ENCODE assay signal across 26 cellular contexts in genomic region chr7:24113506-24113905, GRCh38.
"Had no signal": no experiment of that assay in that cellular context is flagged by ENCODE, and none has a peak within 500 bp of the region (broad histone marks: within the 10 kb centered on the region; RNA-seq: fewer than 3 reads in every experiment).

No MANE protein-coding gene starts in this region.

- H3K27me3 ChIP-seq: colonic mucosa, esophagus squamous epithelium, foreskin keratinocyte, gastrocnemius medialis, heart left ventricle, heart right ventricle had no signal

- H3K9me3 ChIP-seq: colonic mucosa, esophagus squamous epithelium, gastrocnemius medialis, gastroesophageal sphincter, heart left ventricle had no signal

- H3K4me3 ChIP-seq: colonic mucosa, coronary artery, dorsolateral prefrontal cortex, esophagus squamous epithelium, gastrocnemius medialis, gastroesophageal sphincter, heart left ventricle, heart right ventricle had no signal

- H3K4me1 ChIP-seq: colonic mucosa, esophagus squamous epithelium, foreskin keratinocyte, gastrocnemius medialis, gastroesophageal sphincter, heart left ventricle, heart right ventricle had no signal

- H3K27ac ChIP-seq: colonic mucosa, coronary artery, dorsolateral prefrontal cortex, epithelial cell of prostate, esophagus squamous epithelium, foreskin keratinocyte, gastrocnemius medialis, gastroesophageal sphincter, heart left ventricle, heart right ventricle had no signal

- DNase-seq: colonic mucosa; cortex of kidney; dermis blood vessel endothelial cell; dorsolateral prefrontal cortex; effector CD4-positive, alpha-beta T cell; effector CD8-positive, alpha-beta T cell; effector memory CD4-positive, alpha-beta T cell; effector memory CD8-positive, alpha-beta T cell; endodermal cell; erythroblast; esophagus squamous epithelium; foreskin fibroblast; foreskin keratinocyte; foreskin melanocyte; gastrocnemius medialis; glutamatergic neuron; head of caudate nucleus; heart left ventricle; heart right ventricle had no signal

- H3K36me3 ChIP-seq: colonic mucosa, esophagus squamous epithelium, gastrocnemius medialis, gastroesophageal sphincter, heart left ventricle, heart right ventricle had no signal

- FAIRE-seq: colon, endometrium, endothelial cell of umbilical vein, frontal cortex had no signal
